19 cellular contexts compared by ENCODE assay signal in genomic region chr12:47412837-47413236, GRCh38.
A peak's percentile ranks its signal among the peaks of the same experiment; 100 is the strongest.
DNase-seq lines count a peak whose midpoint lies in the region; ATAC-seq and TF ChIP-seq lines count a peak whose summit lies in the region.
"Had no signal": no experiment of that assay in that cellular context is flagged by ENCODE, and none has a peak within 500 bp of the region (broad histone marks: within the 10 kb centered on the region; RNA-seq: fewer than 3 reads in every experiment).

No MANE protein-coding gene starts in this region.

- H3K4me3 ChIP-seq in hepatocyte = no peak overlapping the region
- H3K4me3 ChIP-seq: SJSA1 had no signal

- H3K27ac ChIP-seq in hepatocyte = peak overlapping the region; percentile 61
- H3K27ac ChIP-seq: C4-2B, SJSA1 had no signal

- WGBS in hepatocyte (ENCODE audit: low lambda C conversion rate, missing lambda C conversion rate) = 69% methylated on average over 3 of the region's 3 CpGs

- H3K9me3 ChIP-seq in hepatocyte (ENCODE audit: low read depth) = no peaks in the 10 kb centered on the region
- H3K9me3 ChIP-seq: SJSA1 had no signal

- H3K9me3 Mint-ChIP-seq in activated CD8-positive, alpha-beta T cell treated with anti-CD3 and anti-CD28 coated beads for 36 hours = peaks cover 8% of the 10 kb centered on the region
- H3K9me3 Mint-ChIP-seq in activated CD8-positive, alpha-beta T cell treated with anti-CD3 and anti-CD28 coated beads, Interleukin-2, amount 10 ng/mL, durations not matched to agents 7 days and 5 days (ENCODE audit: insufficient read depth) = peaks cover 5% of the 10 kb centered on the region
- peaks cover 3% of the 10 kb centered on the region for H3K9me3 Mint-ChIP-seq in stimulated activated naive CD8-positive, alpha-beta T cell treated with anti-CD3 and anti-CD28 coated beads, Interleukin-15, Interleukin-2, amounts not matched to agents 100 ng/mL and 50 ng/mL, for 24 hours

- TF ChIP-seq CTCF in activated CD8-positive, alpha-beta T cell treated with anti-CD3 and anti-CD28 coated beads for 36 hours (IDR thresholded peaks at IDR 0.05) = no peak
- TF ChIP-seq CTCF in hepatocyte (IDR thresholded peaks at IDR 0.05; ENCODE audit: poor library complexity) = no peak

- CTCF ChIA-PET in activated CD8-positive, alpha-beta T cell treated with anti-CD3 and anti-CD28 coated beads for 36 hours (lab: Charles Lee) = interaction anchor here (0.8 to 3.2 kb wide), 6 partner anchors 9 to 393 kb away, joined by 3 to 16 read pairs (median 3); no protein-coding TSS in a partner anchor
- CTCF ChIA-PET in activated CD8-positive, alpha-beta T cell treated with anti-CD3 and anti-CD28 coated beads, Interleukin-2, amount 10 ng/mL, durations not matched to agents 7 days and 5 days (lab: Charles Lee) = interaction anchor here (0.7 to 2.5 kb wide), 7 partner anchors 8 to 392 kb away, joined by 3 to 14 read pairs (median 5); no protein-coding TSS in a partner anchor

- H3K79me2 ChIP-seq in hepatocyte = no peaks in the 10 kb centered on the region

- POLR2A ChIA-PET in activated CD8-positive, alpha-beta T cell treated with anti-CD3 and anti-CD28 coated beads for 36 hours (lab: Charles Lee) = interaction anchor here (0.7 to 1.8 kb wide), 4 partner anchors 10 to 197 kb away, joined by 3 to 4 read pairs (median 4); no protein-coding TSS in a partner anchor
- POLR2A ChIA-PET in activated CD8-positive, alpha-beta T cell treated with anti-CD3 and anti-CD28 coated beads, Interleukin-2, amount 10 ng/mL, durations not matched to agents 7 days and 5 days (lab: Charles Lee) = interaction anchor here (0.7 kb wide), 1 partner anchor 370 kb away, joined by 3 read pairs; no protein-coding TSS in a partner anchor

- no peaks in the 10 kb centered on the region for H4K20me1 ChIP-seq in hepatocyte (ENCODE audit: insufficient read depth, poor library complexity, severe bottlenecking)

- H3K27me3 Mint-ChIP-seq in activated CD8-positive, alpha-beta T cell treated with anti-CD3 and anti-CD28 coated beads for 36 hours = no peaks in the 10 kb centered on the region
- no peaks in the 10 kb centered on the region for H3K27me3 Mint-ChIP-seq in activated CD8-positive, alpha-beta T cell treated with anti-CD3 and anti-CD28 coated beads, Interleukin-2, amount 10 ng/mL, durations not matched to agents 7 days and 5 days (ENCODE audit: low read depth)
- H3K27me3 Mint-ChIP-seq in stimulated activated naive CD8-positive, alpha-beta T cell treated with anti-CD3 and anti-CD28 coated beads, Interleukin-15, Interleukin-2, amounts not matched to agents 100 ng/mL and 50 ng/mL, for 24 hours = no peaks in the 10 kb centered on the region

- H3K9me2 ChIP-seq in hepatocyte (replicated peaks; ENCODE audit: insufficient read depth) = no peaks in the 10 kb centered on the region

- no peak overlapping the region for H2AFZ ChIP-seq in hepatocyte

- H3K4me3 Mint-ChIP-seq in activated CD8-positive, alpha-beta T cell treated with anti-CD3 and anti-CD28 coated beads for 36 hours = no peak overlapping the region
- no peak overlapping the region for H3K4me3 Mint-ChIP-seq in activated CD8-positive, alpha-beta T cell treated with anti-CD3 and anti-CD28 coated beads, Interleukin-2, amount 10 ng/mL, durations not matched to agents 7 days and 5 days
- H3K4me3 Mint-ChIP-seq in stimulated activated naive CD8-positive, alpha-beta T cell treated with anti-CD3 and anti-CD28 coated beads, Interleukin-15, Interleukin-2, amounts not matched to agents 100 ng/mL and 50 ng/mL, for 24 hours = peak overlapping the region; percentile 1

- H3K4me2 ChIP-seq in hepatocyte = no peak overlapping the region

- intact Hi-C loops in activated CD8-positive, alpha-beta T cell treated with anti-CD3 and anti-CD28 coated beads for 36 hours (cut with micrococcal nuclease) = no loop called here
- intact Hi-C loops in Right ventricle myocardium superior (cut with DNase I) = no loop called here

- H3K27ac Mint-ChIP-seq in activated CD8-positive, alpha-beta T cell treated with anti-CD3 and anti-CD28 coated beads for 36 hours = peak overlapping the region; percentile 67
- no peak overlapping the region for H3K27ac Mint-ChIP-seq in activated CD8-positive, alpha-beta T cell treated with anti-CD3 and anti-CD28 coated beads, Interleukin-2, amount 10 ng/mL, durations not matched to agents 7 days and 5 days
- H3K27ac Mint-ChIP-seq in stimulated activated naive CD8-positive, alpha-beta T cell treated with anti-CD3 and anti-CD28 coated beads, Interleukin-15, Interleukin-2, amounts not matched to agents 100 ng/mL and 50 ng/mL, for 24 hours = peak overlapping the region; percentile 90

- peaks cover 14% of the 10 kb centered on the region for H3K4me1 ChIP-seq in hepatocyte (ENCODE audit: insufficient read depth)
- H3K4me1 ChIP-seq: SJSA1 had no signal

- ATAC-seq in activated CD8-positive, alpha-beta T cell treated with anti-CD3 and anti-CD28 coated beads for 36 hours = peak; percentile 26
- ATAC-seq in activated CD8-positive, alpha-beta T cell treated with anti-CD3 and anti-CD28 coated beads, Interleukin-2, amount 10 ng/mL, durations not matched to agents 7 days and 5 days = no peak
- no peak for ATAC-seq in stimulated activated naive CD8-positive, alpha-beta T cell treated with anti-CD3 and anti-CD28 coated beads, Interleukin-15, Interleukin-2, amounts not matched to agents 100 U/mL and 50 U/mL, for 24 hours
- no peak for ATAC-seq in Right ventricle myocardium superior (ENCODE audit: poor library complexity)
- ATAC-seq: Panc1 had no signal

- H3K4me1 Mint-ChIP-seq in activated CD8-positive, alpha-beta T cell treated with anti-CD3 and anti-CD28 coated beads for 36 hours (ENCODE audit: low read depth) = peaks cover 80% of the 10 kb centered on the region
- H3K4me1 Mint-ChIP-seq in activated CD8-positive, alpha-beta T cell treated with anti-CD3 and anti-CD28 coated beads, Interleukin-2, amount 10 ng/mL, durations not matched to agents 7 days and 5 days (ENCODE audit: low read depth) = peaks cover 48% of the 10 kb centered on the region
- H3K4me1 Mint-ChIP-seq in stimulated activated naive CD8-positive, alpha-beta T cell treated with anti-CD3 and anti-CD28 coated beads, Interleukin-15, Interleukin-2, amounts not matched to agents 100 ng/mL and 50 ng/mL, for 24 hours (ENCODE audit: low read depth) = peaks cover 88% of the 10 kb centered on the region

- DNase-seq in activated CD8-positive, alpha-beta T cell treated with anti-CD3 and anti-CD28 coated beads for 36 hours = no peak
- DNase-seq in activated CD8-positive, alpha-beta T cell treated with anti-CD3 and anti-CD28 coated beads, Interleukin-2, amount 10 ng/mL, durations not matched to agents 7 days and 5 days = no peak
- no peak for DNase-seq in stimulated activated naive CD8-positive, alpha-beta T cell treated with anti-CD3 and anti-CD28 coated beads, Interleukin-15, Interleukin-2, amounts not matched to agents 100 U/mL and 50 U/mL, for 24 hours
- DNase-seq in hepatocyte (ENCODE audit: low spot score) = no peak
- DNase-seq in NCI-H2227 treated with DMSO at 0.1 percent for 48 hours (lab: John Stamatoyannopoulos, UW) = no peak
- DNase-seq in Right ventricle myocardium superior = no peak
- DNase-seq: COR-L47, DMS79, KG1, NCI-H1092, NCI-H1436, NCI-H187 treated with DMSO at 0.1 percent for 48 hours, NCI-H2107, NCI-H510A, NCI-H774 had no signal

- H3K36me3 ChIP-seq in hepatocyte (replicated peaks; ENCODE audit: insufficient read depth, low read depth) = no peaks in the 10 kb centered on the region
- H3K36me3 ChIP-seq: SJSA1 had no signal

- no peaks in the 10 kb centered on the region for H3K27me3 ChIP-seq in hepatocyte

- peaks cover 14% of the 10 kb centered on the region for H3K36me3 Mint-ChIP-seq in activated CD8-positive, alpha-beta T cell treated with anti-CD3 and anti-CD28 coated beads for 36 hours (ENCODE audit: low read depth)
- H3K36me3 Mint-ChIP-seq in activated CD8-positive, alpha-beta T cell treated with anti-CD3 and anti-CD28 coated beads, Interleukin-2, amount 10 ng/mL, durations not matched to agents 7 days and 5 days (ENCODE audit: low read depth) = peaks cover 6% of the 10 kb centered on the region
- H3K36me3 Mint-ChIP-seq in stimulated activated naive CD8-positive, alpha-beta T cell treated with anti-CD3 and anti-CD28 coated beads, Interleukin-15, Interleukin-2, amounts not matched to agents 100 ng/mL and 50 ng/mL, for 24 hours (ENCODE audit: low read depth) = peaks cover 10% of the 10 kb centered on the region
